ENCODE assay signal across 11 cellular contexts in the genomic region with DNA sequence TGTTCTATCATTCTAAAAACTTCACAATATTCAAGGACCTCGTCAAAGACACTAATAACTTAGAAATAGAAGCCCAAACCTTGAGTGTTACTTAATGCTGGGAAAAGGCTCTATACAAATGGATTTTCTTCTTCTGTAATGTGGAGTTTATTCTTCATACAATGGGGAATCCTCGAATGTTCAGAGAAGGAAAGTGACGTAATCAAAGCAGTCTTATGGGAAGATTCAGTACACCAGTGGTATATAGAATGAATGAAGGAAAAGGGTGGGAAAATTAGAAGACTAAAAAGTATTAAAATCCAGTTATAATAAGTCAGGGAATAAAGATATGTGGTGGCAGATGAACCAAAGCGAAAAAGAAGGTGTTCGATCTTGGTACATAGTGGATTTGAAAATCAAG.
"Had no signal": no experiment of that assay in that cellular context is flagged by ENCODE, and none has a peak within 500 bp of the region (broad histone marks: within the 10 kb centered on the region; RNA-seq: fewer than 3 reads in every experiment).

No MANE protein-coding gene starts in this region.

- H3K36me3 ChIP-seq: HAP-1 had no signal

- H3K4me2 ChIP-seq: GM23338 had no signal

- H2AFZ ChIP-seq: GM23248, GM23338 had no signal

- H3K9me3 ChIP-seq: HAP-1 had no signal

- H3K4me1 ChIP-seq: HAP-1 had no signal

- H3K27ac ChIP-seq: GM23248 had no signal

- H3K9ac ChIP-seq: GM23248 had no signal

- ATAC-seq: GM23338, HCT116 had no signal

- FAIRE-seq: H1, H54 had no signal

- DNase-seq: GM23248, GOT3, H7, H9, HCEC 1CT, HFFc6 had no signal

- H3K4me3 ChIP-seq: GM23248, GM23338, HAP-1 had no signal
